ENCODE assay signal across 1 cellular context in genomic region chr10:17216901-17217395, GRCh38.
TF ChIP-seq lines count a peak whose summit lies in the region.

No MANE protein-coding gene starts in this region.

TF ChIP-seq in GM23338, 12 proteins besides CTCF, POLR2A, EP300 and RAD21 (continued from another document):
- TF ChIP-seq ZNF462 (CRISPR knock-in tag; IDR thresholded peaks at IDR 0.05) = no peak
- no peak for TF ChIP-seq CREB1 (CRISPR knock-in tag; IDR thresholded peaks at IDR 0.05; ENCODE audit: low read depth)
- TF ChIP-seq POLR2AphosphoS5 (IDR thresholded peaks at IDR 0.05; ENCODE audit: low read depth) = no peak
- TF ChIP-seq ZNF331 (CRISPR knock-in tag; IDR thresholded peaks at IDR 0.05; ENCODE audit: low read depth) = no peak
- no peak for TF ChIP-seq EZH2phosphoT487 (IDR thresholded peaks at IDR 0.05; ENCODE audit: unreplicated experiment)
- no peak for TF ChIP-seq NANOG (IDR thresholded peaks at IDR 0.05; ENCODE audit: borderline replicate concordance)
